1 cellular context compared by ENCODE assay signal in the genomic region with DNA sequence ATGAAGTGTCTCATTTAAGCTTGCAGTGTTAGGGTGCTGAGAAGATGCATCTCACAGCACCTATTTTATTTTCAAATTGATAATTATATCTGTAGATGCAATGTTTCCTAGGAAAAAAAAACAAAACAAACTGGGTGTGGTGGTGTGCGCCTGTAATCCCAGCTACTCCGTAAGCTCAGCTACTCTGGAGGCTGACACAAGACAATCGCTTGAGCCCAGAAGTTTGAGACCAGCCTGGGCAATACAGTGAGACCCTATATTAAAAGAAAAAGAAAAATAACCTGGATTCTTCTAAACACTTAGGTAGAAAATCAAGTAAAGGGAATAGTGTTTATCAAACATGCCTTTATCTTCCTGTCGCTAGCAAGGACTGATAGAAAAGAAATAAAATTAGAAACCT.
TF ChIP-seq lines count a peak whose summit lies in the region.

No MANE protein-coding gene starts in this region.

TF ChIP-seq in GM23338, 12 proteins besides CTCF, POLR2A, EP300 and RAD21:
- TF ChIP-seq, protein P1, sequence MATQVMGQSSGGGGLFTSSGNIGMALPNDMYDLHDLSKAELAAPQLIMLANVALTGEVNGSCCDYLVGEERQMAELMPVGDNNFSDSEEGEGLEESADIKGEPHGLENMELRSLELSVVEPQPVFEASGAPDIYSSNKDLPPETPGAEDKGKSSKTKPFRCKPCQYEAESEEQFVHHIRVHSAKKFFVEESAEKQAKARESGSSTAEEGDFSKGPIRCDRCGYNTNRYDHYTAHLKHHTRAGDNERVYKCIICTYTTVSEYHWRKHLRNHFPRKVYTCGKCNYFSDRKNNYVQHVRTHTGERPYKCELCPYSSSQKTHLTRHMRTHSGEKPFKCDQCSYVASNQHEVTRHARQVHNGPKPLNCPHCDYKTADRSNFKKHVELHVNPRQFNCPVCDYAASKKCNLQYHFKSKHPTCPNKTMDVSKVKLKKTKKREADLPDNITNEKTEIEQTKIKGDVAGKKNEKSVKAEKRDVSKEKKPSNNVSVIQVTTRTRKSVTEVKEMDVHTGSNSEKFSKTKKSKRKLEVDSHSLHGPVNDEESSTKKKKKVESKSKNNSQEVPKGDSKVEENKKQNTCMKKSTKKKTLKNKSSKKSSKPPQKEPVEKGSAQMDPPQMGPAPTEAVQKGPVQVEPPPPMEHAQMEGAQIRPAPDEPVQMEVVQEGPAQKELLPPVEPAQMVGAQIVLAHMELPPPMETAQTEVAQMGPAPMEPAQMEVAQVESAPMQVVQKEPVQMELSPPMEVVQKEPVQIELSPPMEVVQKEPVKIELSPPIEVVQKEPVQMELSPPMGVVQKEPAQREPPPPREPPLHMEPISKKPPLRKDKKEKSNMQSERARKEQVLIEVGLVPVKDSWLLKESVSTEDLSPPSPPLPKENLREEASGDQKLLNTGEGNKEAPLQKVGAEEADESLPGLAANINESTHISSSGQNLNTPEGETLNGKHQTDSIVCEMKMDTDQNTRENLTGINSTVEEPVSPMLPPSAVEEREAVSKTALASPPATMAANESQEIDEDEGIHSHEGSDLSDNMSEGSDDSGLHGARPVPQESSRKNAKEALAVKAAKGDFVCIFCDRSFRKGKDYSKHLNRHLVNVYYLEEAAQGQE (IDR thresholded peaks at IDR 0.05; ENCODE audit: unreplicated experiment): no peak
- TF ChIP-seq EZH2 (IDR thresholded peaks at IDR 0.05; ENCODE audit: low read depth, unreplicated experiment) (no peak), POLR2AphosphoS5 (IDR thresholded peaks at IDR 0.05; ENCODE audit: low read depth) (no peak), CREB1 (CRISPR knock-in tag; IDR thresholded peaks at IDR 0.05; ENCODE audit: low read depth) (no peak), STAT1 (IDR thresholded peaks at IDR 0.05; ENCODE audit: unreplicated experiment) (no peak), NANOG (IDR thresholded peaks at IDR 0.05; ENCODE audit: borderline replicate concordance) (no peak), ZNF331 (CRISPR knock-in tag; IDR thresholded peaks at IDR 0.05; ENCODE audit: low read depth) (no peak), ETS1 (IDR thresholded peaks at IDR 0.05) (no peak), JUNB (IDR thresholded peaks at IDR 0.05; ENCODE audit: unreplicated experiment) (no peak), EZH2phosphoT487 (IDR thresholded peaks at IDR 0.05; ENCODE audit: unreplicated experiment) (no peak), ZNF114 (CRISPR knock-in tag; IDR thresholded peaks at IDR 0.05) (no peak)
- TF ChIP-seq, protein P2, sequence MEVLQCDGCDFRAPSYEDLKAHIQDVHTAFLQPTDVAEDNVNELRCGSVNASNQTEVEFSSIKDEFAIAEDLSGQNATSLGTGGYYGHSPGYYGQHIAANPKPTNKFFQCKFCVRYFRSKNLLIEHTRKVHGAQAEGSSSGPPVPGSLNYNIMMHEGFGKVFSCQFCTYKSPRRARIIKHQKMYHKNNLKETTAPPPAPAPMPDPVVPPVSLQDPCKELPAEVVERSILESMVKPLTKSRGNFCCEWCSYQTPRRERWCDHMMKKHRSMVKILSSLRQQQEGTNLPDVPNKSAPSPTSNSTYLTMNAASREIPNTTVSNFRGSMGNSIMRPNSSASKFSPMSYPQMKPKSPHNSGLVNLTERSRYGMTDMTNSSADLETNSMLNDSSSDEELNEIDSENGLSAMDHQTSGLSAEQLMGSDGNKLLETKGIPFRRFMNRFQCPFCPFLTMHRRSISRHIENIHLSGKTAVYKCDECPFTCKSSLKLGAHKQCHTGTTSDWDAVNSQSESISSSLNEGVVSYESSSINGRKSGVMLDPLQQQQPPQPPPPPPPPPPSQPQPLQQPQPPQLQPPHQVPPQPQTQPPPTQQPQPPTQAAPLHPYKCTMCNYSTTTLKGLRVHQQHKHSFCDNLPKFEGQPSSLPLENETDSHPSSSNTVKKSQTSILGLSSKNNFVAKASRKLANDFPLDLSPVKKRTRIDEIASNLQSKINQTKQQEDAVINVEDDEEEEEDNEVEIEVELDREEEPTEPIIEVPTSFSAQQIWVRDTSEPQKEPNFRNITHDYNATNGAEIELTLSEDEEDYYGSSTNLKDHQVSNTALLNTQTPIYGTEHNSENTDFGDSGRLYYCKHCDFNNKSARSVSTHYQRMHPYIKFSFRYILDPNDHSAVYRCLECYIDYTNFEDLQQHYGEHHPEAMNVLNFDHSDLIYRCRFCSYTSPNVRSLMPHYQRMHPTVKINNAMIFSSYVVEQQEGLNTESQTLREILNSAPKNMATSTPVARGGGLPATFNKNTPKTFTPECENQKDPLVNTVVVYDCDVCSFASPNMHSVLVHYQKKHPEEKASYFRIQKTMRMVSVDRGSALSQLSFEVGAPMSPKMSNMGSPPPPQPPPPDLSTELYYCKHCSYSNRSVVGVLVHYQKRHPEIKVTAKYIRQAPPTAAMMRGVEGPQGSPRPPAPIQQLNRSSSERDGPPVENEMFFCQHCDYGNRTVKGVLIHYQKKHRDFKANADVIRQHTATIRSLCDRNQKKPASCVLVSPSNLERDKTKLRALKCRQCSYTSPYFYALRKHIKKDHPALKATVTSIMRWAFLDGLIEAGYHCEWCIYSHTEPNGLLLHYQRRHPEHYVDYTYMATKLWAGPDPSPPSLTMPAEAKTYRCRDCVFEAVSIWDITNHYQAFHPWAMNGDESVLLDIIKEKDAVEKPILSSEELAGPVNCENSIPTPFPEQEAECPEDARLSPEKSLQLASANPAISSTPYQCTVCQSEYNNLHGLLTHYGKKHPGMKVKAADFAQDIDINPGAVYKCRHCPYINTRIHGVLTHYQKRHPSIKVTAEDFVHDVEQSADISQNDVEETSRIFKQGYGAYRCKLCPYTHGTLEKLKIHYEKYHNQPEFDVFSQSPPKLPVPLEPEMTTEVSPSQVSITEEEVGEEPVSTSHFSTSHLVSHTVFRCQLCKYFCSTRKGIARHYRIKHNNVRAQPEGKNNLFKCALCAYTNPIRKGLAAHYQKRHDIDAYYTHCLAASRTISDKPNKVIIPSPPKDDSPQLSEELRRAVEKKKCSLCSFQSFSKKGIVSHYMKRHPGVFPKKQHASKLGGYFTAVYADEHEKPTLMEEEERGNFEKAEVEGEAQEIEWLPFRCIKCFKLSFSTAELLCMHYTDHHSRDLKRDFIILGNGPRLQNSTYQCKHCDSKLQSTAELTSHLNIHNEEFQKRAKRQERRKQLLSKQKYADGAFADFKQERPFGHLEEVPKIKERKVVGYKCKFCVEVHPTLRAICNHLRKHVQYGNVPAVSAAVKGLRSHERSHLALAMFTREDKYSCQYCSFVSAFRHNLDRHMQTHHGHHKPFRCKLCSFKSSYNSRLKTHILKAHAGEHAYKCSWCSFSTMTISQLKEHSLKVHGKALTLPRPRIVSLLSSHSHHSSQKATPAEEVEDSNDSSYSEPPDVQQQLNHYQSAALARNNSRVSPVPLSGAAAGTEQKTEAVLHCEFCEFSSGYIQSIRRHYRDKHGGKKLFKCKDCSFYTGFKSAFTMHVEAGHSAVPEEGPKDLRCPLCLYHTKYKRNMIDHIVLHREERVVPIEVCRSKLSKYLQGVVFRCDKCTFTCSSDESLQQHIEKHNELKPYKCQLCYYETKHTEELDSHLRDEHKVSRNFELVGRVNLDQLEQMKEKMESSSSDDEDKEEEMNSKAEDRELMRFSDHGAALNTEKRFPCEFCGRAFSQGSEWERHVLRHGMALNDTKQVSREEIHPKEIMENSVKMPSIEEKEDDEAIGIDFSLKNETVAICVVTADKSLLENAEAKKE (CRISPR knock-in tag; IDR thresholded peaks at IDR 0.05): no peak
